In genomic region chr11:85725510-85726258, GRCh38 we compare ENCODE assay signal across 13 cellular contexts. TPM values are rescaled to one million over a fixed set of nuclear protein-coding genes. Genes with fewer than 3 reads are reported as not detected.
DNase-seq lines count a peak whose midpoint lies in the region; ATAC-seq and TF ChIP-seq lines count a peak whose summit lies in the region.
"Had no signal": no experiment of that assay in that cellular context is flagged by ENCODE, and none has a peak within 500 bp of the region (broad histone marks: within the 10 kb centered on the region; RNA-seq: fewer than 3 reads in every experiment).

No MANE protein-coding gene starts in this region.

- no peaks in the 10 kb centered on the region for H3K79me2 ChIP-seq in neural progenitor cell (ENCODE audit: low read depth)

- H3K9ac ChIP-seq in neural progenitor cell = no peak overlapping the region

- H3K27me3 ChIP-seq in lung (ENCODE audit: control insufficient read depth, insufficient read depth) = no peaks in the 10 kb centered on the region
- H3K27me3 ChIP-seq in neural progenitor cell = no peaks in the 10 kb centered on the region
- H3K27me3 ChIP-seq: tibial nerve had no signal

- H3K4me2 ChIP-seq in neural progenitor cell = no peak overlapping the region

- peaks cover 24 to 31% of the 10 kb centered on the region in 2 donors for H3K4me1 Mint-ChIP-seq in effector memory CD8-positive, alpha-beta T cell (ENCODE audit: low read depth in 2 of 2)
- H3K4me1 Mint-ChIP-seq in neural progenitor cell = peaks cover 4% of the 10 kb centered on the region

- H3K27me3 Mint-ChIP-seq in effector memory CD8-positive, alpha-beta T cell = no peaks in the 10 kb centered on the region
- no peaks in the 10 kb centered on the region for H3K27me3 Mint-ChIP-seq in neural progenitor cell (ENCODE audit: insufficient read depth, low read depth)

- H3K27ac ChIP-seq in lung (ENCODE audit: low read depth in 1 of 2, low read length in 1 of 2) (no peak overlapping the region), neural progenitor cell (no peak overlapping the region)
- H3K27ac ChIP-seq: tibial nerve had no signal

- no peaks in the 10 kb centered on the region for H3F3A ChIP-seq in neural progenitor cell (ENCODE audit: low read depth)

- H3K36me3 ChIP-seq in lung (ENCODE audit: control insufficient read depth in 2 of 2, insufficient read depth in 2 of 2, low read length in 2 of 2) = no peaks in the 10 kb centered on the region
- H3K36me3 ChIP-seq in neural progenitor cell = no peaks in the 10 kb centered on the region
- H3K36me3 ChIP-seq: tibial nerve had no signal

- H3K36me3 Mint-ChIP-seq in effector memory CD8-positive, alpha-beta T cell (ENCODE audit: insufficient read depth) = peaks cover 29% of the 10 kb centered on the region
- H3K36me3 Mint-ChIP-seq in neural progenitor cell = no peaks in the 10 kb centered on the region

- no peaks in the 10 kb centered on the region for H3K9me3 Mint-ChIP-seq in effector memory CD8-positive, alpha-beta T cell
- peaks cover 5% of the 10 kb centered on the region for H3K9me3 Mint-ChIP-seq in neural progenitor cell
- H3K9me3 Mint-ChIP-seq: natural killer cell had no signal

- H3K4me3 ChIP-seq in lung = no peak overlapping the region
- no peak overlapping the region for H3K4me3 ChIP-seq in neural progenitor cell
- H3K4me3 ChIP-seq: tibial nerve had no signal

- no peaks in the 10 kb centered on the region for H4K20me1 ChIP-seq in neural progenitor cell (ENCODE audit: low read depth)

- TF ChIP-seq EP300 in Ishikawa (IDR thresholded peaks at IDR 0.05; ENCODE audit: borderline replicate concordance) = no peak

- H3K27ac Mint-ChIP-seq in effector memory CD8-positive, alpha-beta T cell = peak overlapping the region; percentile 49 to 60
- H3K27ac Mint-ChIP-seq in neural progenitor cell = no peak overlapping the region

- WGBS in lung, 2 donors = 70 to 81% methylated on average over 3 of the region's 3 CpGs

- TF ChIP-seq CTCF in lung (IDR thresholded peaks at IDR 0.05; ENCODE audit: control extremely low read depth, extremely low read depth) = no peak
- no peak for TF ChIP-seq CTCF in neural progenitor cell (IDR thresholded peaks at IDR 0.05)

- H3K4me3 Mint-ChIP-seq in effector memory CD8-positive, alpha-beta T cell = no peak overlapping the region
- H3K4me3 Mint-ChIP-seq in neural progenitor cell = no peak overlapping the region
- H3K4me3 Mint-ChIP-seq: natural killer cell had no signal

- H2AFZ ChIP-seq in neural progenitor cell (replicated peaks) = no peak overlapping the region

- ATAC-seq in effector memory CD8-positive, alpha-beta T cell (replicated peaks) = no peak
- peak; percentile 27 for ATAC-seq in lung (ENCODE audit: insufficient read depth, low FRiP score)
- no peak for ATAC-seq in GM18502 (IDR thresholded peaks at IDR 0.05; ENCODE audit: poor library complexity, unreplicated experiment)
- no peak for ATAC-seq in HG02623 (IDR thresholded peaks at IDR 0.05; ENCODE audit: unreplicated experiment)
- no peak for ATAC-seq in stimulated activated naive CD8-positive, alpha-beta T cell treated with anti-CD3 and anti-CD28 coated beads, Interleukin-15, Interleukin-2, amounts not matched to agents 100 U/mL and 50 U/mL, for 24 hours
- ATAC-seq: natural killer cell had no signal

- H3K9me3 ChIP-seq in lung (ENCODE audit: control insufficient read depth in 2 of 2, insufficient read depth in 1 of 2, low read length in 1 of 2) (no peaks in the 10 kb centered on the region), neural progenitor cell (ENCODE audit: low read depth) (no peaks in the 10 kb centered on the region)
- H3K9me3 ChIP-seq: tibial nerve had no signal

- no peak for TF ChIP-seq RAD21 in Ishikawa (IDR thresholded peaks at IDR 0.05; ENCODE audit: low read depth)

- peaks cover 0 to 3% of the 10 kb centered on the region in 2 donors for H3K4me1 ChIP-seq in lung (ENCODE audit: control insufficient read depth in 2 of 2, insufficient read depth in 2 of 2, low read length in 2 of 2)
- H3K4me1 ChIP-seq in neural progenitor cell = peaks cover 14% of the 10 kb centered on the region
- H3K4me1 ChIP-seq: tibial nerve had no signal

- DNase-seq in COLO829 (ENCODE audit: low spot score) = peak; percentile 81
- DNase-seq in effector memory CD8-positive, alpha-beta T cell = no peak
- DNase-seq in lung (ENCODE audit: low spot score) = no peak
- DNase-seq in neural progenitor cell (ENCODE audit: low spot score) = no peak
- DNase-seq in stimulated activated naive CD8-positive, alpha-beta T cell treated with anti-CD3 and anti-CD28 coated beads, Interleukin-15, Interleukin-2, amounts not matched to agents 100 U/mL and 50 U/mL, for 24 hours = no peak
- DNase-seq: activated effector memory CD4-positive, alpha-beta T cell treated with Interleukin-2 at 50 U/mL for 16 hours; MM.1S; natural killer cell; stimulated activated CD4-positive, alpha-beta T cell treated with anti-CD3 and anti-CD28 coated beads, Interleukin-2, amount 100 ng/mL, for 48 hours had no signal

TF ChIP-seq in Ishikawa, 13 proteins besides CTCF, POLR2A, EP300 and RAD21:
- TF ChIP-seq NFIC (IDR thresholded peaks at IDR 0.05) (peak; percentile 73), TEAD4 (IDR thresholded peaks at IDR 0.05) (peak; percentile 85)
- TF ChIP-seq, protein P1, sequence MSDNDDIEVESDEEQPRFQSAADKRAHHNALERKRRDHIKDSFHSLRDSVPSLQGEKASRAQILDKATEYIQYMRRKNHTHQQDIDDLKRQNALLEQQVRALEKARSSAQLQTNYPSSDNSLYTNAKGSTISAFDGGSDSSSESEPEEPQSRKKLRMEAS (IDR thresholded peaks at IDR 0.05) = no peak

RNA-seq across cellular contexts. Expression of gene CCDC89, which starts 39.7 kb away (rescaled TPM):
- total RNA-seq in lung (1 to 10 TPM; 3.1 to 6.5 TPM), neural progenitor cell (ENCODE audit: low replicate concordance) (0.31 TPM in 1 of 2 replicates, not detected in the other)
- 1 to 10 TPM in 1 of 2 donors, under 1 TPM in 1; 0.65 to 3.1 TPM for polyA plus RNA-seq in lung
